In the genomic region with DNA sequence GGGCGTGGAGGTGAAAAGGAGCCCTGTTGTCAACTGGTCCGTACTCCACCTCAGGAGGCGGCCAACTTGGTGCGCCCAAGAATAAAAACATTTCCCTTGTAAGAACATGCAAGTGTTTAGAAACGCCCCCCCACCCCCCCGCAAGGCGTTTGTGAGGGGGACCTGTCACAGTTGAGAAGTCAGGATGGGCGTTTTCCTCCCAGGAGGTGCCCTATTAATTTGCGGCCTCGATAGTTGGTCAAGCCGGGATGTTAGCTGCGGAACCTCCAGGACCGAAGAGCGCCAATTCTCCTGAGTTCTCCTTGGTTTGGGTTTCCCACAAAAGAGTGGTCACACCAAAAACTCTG, we compare ENCODE assay signal across 8 cellular contexts. TPM values are rescaled to one million over a fixed set of nuclear protein-coding genes. Genes with fewer than 3 reads are reported as not detected.
DNase-seq lines count a peak whose midpoint lies in the region; ATAC-seq and TF ChIP-seq lines count a peak whose summit lies in the region.

No MANE protein-coding gene starts in this region.

- TF ChIP-seq CTCF in WTC11 (IDR thresholded peaks at IDR 0.05) (no peak), coronary artery (IDR thresholded peaks at IDR 0.05) (no peak), mucosa of descending colon (IDR thresholded peaks at IDR 0.05) (no peak)

- H3K27ac ChIP-seq in coronary artery, result peak overlapping the region; percentile 97

- CTCF ChIA-PET in WTC11 (lab: Charles Lee), result interaction anchor here (0.6 to 3.3 kb wide), 18 partner anchors 9 to 743 kb away, joined by 3 to 25 read pairs (median 4); a partner anchor contains a TSS

- no peaks in the 10 kb centered on the region for H3K9me3 ChIP-seq in mucosa of descending colon

- ATAC-seq in GM18868 (IDR thresholded peaks at IDR 0.05; ENCODE audit: unreplicated experiment), result peak; percentile 2
- ATAC-seq in HG03064 (IDR thresholded peaks at IDR 0.05; ENCODE audit: low read depth, unreplicated experiment), result peak; percentile 1
- ATAC-seq in WTC11, result no peak
- no peak for ATAC-seq in mucosa of descending colon
- peak; percentile 10 for ATAC-seq in stimulated activated naive CD8-positive, alpha-beta T cell treated with anti-CD3 and anti-CD28 coated beads, Interleukin-15, Interleukin-2, amounts not matched to agents 100 U/mL and 50 U/mL, for 24 hours

- peak overlapping the region; percentile 100 for H3K27ac Mint-ChIP-seq in WTC11

- H3K4me1 ChIP-seq in mucosa of descending colon (ENCODE audit: low read depth), result peaks cover 8% of the 10 kb centered on the region

- H3K36me3 ChIP-seq in mucosa of descending colon (ENCODE audit: low read depth), result no peaks in the 10 kb centered on the region

- intact Hi-C loops in mucosa of descending colon (cut with DNase I, micrococcal nuclease), result no loop called here

- H3K27me3 Mint-ChIP-seq in WTC11 (ENCODE audit: low read depth), result peaks cover 7% of the 10 kb centered on the region

- H3K4me3 ChIP-seq in coronary artery (peak overlapping the region; percentile 93), mucosa of descending colon (peak overlapping the region; percentile 69)

- no peaks in the 10 kb centered on the region for H3K9me3 Mint-ChIP-seq in WTC11

- H3K4me1 Mint-ChIP-seq in WTC11, result peaks cover 25% of the 10 kb centered on the region

- peak; percentile 36 for DNase-seq in WTC11 (ENCODE audit: low spot score)
- DNase-seq in coronary artery (ENCODE audit: low spot score), result peak; percentile 91
- DNase-seq in mucosa of descending colon, result peak in 2 of 3 donors; percentile 78 to 86
- peak; percentile 59 for DNase-seq in stimulated activated naive CD8-positive, alpha-beta T cell treated with anti-CD3 and anti-CD28 coated beads, Interleukin-15, Interleukin-2, amounts not matched to agents 100 U/mL and 50 U/mL, for 24 hours
- DNase-seq in KG1 (lab: John Stamatoyannopoulos, UW), result no peak
- no peak for DNase-seq in OCI-M2 (lab: John Stamatoyannopoulos, UW; ENCODE audit: unreplicated experiment)

- POLR2A ChIA-PET in WTC11 (lab: Charles Lee), result interaction anchor here (0.6 to 4.5 kb wide), 9 partner anchors 12 to 357 kb away, joined by 3 to 109 read pairs (median 3); a partner anchor contains a TSS

- H3K4me3 Mint-ChIP-seq in WTC11, result peak overlapping the region; percentile 100

- peaks cover 8% of the 10 kb centered on the region for H3K36me3 Mint-ChIP-seq in WTC11

TF ChIP-seq in WTC11, 78 proteins besides CTCF, POLR2A, EP300 and RAD21:
- TF ChIP-seq NFE2L1 (CRISPR knock-in tag; IDR thresholded peaks at IDR 0.05) (no peak), TP53 (CRISPR knock-in tag; IDR thresholded peaks at IDR 0.05) (no peak), TCF7 (CRISPR knock-in tag; IDR thresholded peaks at IDR 0.05; ENCODE audit: low read depth) (no peak), ZNF416 (CRISPR knock-in tag; IDR thresholded peaks at IDR 0.05) (no peak), FOXK1 (CRISPR knock-in tag; IDR thresholded peaks at IDR 0.05) (no peak), JAZF1 (CRISPR knock-in tag; IDR thresholded peaks at IDR 0.05) (no peak), SMAD3 (CRISPR knock-in tag; IDR thresholded peaks at IDR 0.05; ENCODE audit: borderline replicate concordance) (no peak), CREM (CRISPR knock-in tag; IDR thresholded peaks at IDR 0.05) (no peak)
- TF ChIP-seq, protein P1, sequence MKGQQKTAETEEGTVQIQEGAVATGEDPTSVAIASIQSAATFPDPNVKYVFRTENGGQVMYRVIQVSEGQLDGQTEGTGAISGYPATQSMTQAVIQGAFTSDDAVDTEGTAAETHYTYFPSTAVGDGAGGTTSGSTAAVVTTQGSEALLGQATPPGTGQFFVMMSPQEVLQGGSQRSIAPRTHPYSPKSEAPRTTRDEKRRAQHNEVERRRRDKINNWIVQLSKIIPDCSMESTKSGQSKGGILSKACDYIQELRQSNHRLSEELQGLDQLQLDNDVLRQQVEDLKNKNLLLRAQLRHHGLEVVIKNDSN (CRISPR knock-in tag; IDR thresholded peaks at IDR 0.05), result no peak
- TF ChIP-seq, protein P2, sequence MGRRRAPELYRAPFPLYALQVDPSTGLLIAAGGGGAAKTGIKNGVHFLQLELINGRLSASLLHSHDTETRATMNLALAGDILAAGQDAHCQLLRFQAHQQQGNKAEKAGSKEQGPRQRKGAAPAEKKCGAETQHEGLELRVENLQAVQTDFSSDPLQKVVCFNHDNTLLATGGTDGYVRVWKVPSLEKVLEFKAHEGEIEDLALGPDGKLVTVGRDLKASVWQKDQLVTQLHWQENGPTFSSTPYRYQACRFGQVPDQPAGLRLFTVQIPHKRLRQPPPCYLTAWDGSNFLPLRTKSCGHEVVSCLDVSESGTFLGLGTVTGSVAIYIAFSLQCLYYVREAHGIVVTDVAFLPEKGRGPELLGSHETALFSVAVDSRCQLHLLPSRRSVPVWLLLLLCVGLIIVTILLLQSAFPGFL (CRISPR knock-in tag; IDR thresholded peaks at IDR 0.05; ENCODE audit: borderline replicate concordance), result no peak
- TF ChIP-seq, protein P3, sequence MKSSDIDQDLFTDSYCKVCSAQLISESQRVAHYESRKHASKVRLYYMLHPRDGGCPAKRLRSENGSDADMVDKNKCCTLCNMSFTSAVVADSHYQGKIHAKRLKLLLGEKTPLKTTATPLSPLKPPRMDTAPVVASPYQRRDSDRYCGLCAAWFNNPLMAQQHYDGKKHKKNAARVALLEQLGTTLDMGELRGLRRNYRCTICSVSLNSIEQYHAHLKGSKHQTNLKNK (CRISPR knock-in tag; IDR thresholded peaks at IDR 0.05), result no peak
- TF ChIP-seq, protein P4, sequence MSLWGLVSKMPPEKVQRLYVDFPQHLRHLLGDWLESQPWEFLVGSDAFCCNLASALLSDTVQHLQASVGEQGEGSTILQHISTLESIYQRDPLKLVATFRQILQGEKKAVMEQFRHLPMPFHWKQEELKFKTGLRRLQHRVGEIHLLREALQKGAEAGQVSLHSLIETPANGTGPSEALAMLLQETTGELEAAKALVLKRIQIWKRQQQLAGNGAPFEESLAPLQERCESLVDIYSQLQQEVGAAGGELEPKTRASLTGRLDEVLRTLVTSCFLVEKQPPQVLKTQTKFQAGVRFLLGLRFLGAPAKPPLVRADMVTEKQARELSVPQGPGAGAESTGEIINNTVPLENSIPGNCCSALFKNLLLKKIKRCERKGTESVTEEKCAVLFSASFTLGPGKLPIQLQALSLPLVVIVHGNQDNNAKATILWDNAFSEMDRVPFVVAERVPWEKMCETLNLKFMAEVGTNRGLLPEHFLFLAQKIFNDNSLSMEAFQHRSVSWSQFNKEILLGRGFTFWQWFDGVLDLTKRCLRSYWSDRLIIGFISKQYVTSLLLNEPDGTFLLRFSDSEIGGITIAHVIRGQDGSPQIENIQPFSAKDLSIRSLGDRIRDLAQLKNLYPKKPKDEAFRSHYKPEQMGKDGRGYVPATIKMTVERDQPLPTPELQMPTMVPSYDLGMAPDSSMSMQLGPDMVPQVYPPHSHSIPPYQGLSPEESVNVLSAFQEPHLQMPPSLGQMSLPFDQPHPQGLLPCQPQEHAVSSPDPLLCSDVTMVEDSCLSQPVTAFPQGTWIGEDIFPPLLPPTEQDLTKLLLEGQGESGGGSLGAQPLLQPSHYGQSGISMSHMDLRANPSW (CRISPR knock-in tag; conservative IDR thresholded peaks at IDR 0.05; ENCODE audit: low read depth), result no peak
- TF ChIP-seq, protein P5, sequence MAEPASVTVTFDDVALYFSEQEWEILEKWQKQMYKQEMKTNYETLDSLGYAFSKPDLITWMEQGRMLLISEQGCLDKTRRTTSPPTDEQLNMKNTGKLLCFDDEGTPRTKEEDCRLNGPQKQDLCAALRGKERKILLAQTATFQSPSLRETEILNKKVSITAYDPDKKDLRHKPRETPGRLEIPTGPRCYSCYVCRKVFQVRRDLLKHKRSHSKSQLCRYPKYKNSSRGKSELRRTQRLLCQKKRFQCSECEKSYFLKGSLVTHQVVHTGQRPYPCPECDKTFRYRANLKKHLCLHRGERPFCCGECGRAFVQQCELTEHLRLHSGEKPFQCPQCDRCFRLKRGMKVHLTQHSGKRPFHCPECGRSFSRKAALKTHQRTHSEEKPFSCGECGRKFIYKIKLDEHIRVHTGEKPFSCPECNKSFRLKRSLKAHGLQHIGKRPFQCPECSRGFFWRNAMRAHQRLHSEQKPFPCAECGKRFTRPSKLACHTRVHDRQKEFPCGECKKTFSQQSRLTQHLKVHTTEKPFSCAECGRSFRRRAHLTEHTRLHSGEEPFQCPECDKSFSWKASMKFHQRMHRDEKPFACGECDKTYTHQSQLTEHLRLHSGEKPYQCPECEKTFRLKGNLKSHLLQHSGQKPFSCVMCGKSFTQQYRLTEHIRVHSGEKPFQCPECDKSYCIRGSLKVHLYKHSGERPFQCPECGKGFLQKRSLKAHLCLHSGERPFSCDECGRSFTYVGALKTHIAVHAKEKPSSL (CRISPR knock-in tag; conservative IDR thresholded peaks at IDR 0.05), result no peak

RNA-seq across cellular contexts. Expression of a gene that starts 0.7 kb away (rescaled TPM):
- 20.0 to 21.1 TPM (median 20.0 TPM) in 3 replicates for total RNA-seq in WTC11 (2021)
- total RNA-seq in mucosa of descending colon, result 10 to 100 TPM in 2 of 3 donors, 1 to 10 TPM in 1; 3.8 to 22.6 (median 12.4) TPM

RNA-seq across cellular contexts. Expression of a gene that starts 28.8 kb away (rescaled TPM):
- total RNA-seq in WTC11 (2021), result not detected in 3 replicates
- 1 to 10 TPM in 1 of 3 donors, under 1 TPM in 2; 0.06 to 3.4 (median 0.41) TPM for total RNA-seq in mucosa of descending colon

RNA-seq across cellular contexts. Expression of a gene that starts 35.9 kb away (rescaled TPM):
- total RNA-seq in WTC11 (2021) (279 to 294 TPM (median 288 TPM) in 3 replicates), mucosa of descending colon (100 to 1,000 TPM in 1 of 3 donors, 10 to 100 TPM in 2; 42.0 to 113 (median 54.4) TPM)

Comparison
In these comparisons a context has a peak if more than half of its experiments do, and no peak if none do; other contexts are left out.
1. ATAC-seq: peak in GM18868 (single experiment), HG03064 (single experiment) and stimulated activated naive CD8-positive, alpha-beta T cell treated with anti-CD3 and anti-CD28 coated beads, Interleukin-15, Interleukin-2, amounts not matched to agents 100 U/mL and 50 U/mL, for 24 hours (single experiment); none in WTC11 (single experiment) and mucosa of descending colon (single experiment).
2. DNase-seq: peak in WTC11 (single experiment), coronary artery (single experiment), mucosa of descending colon (2 of 3) and stimulated activated naive CD8-positive, alpha-beta T cell treated with anti-CD3 and anti-CD28 coated beads, Interleukin-15, Interleukin-2, amounts not matched to agents 100 U/mL and 50 U/mL, for 24 hours (single experiment); none in KG1 (single experiment) and OCI-M2 (single experiment).